In genomic region chr6:5850848-5851255, GRCh38 we compare ENCODE assay signal across 8 cellular contexts.
DNase-seq lines count a peak whose midpoint lies in the region; ATAC-seq, FAIRE-seq and TF ChIP-seq lines count a peak whose summit lies in the region.

No MANE protein-coding gene starts in this region.

- no peaks in the 10 kb centered on the region for H3K27me3 ChIP-seq in SU-DHL-6 (ENCODE audit: low read length)

- H3K79me2 ChIP-seq in SU-DHL-6 (ENCODE audit: insufficient read depth, low read length), result no peaks in the 10 kb centered on the region

- H3K36me3 ChIP-seq in SU-DHL-6 (ENCODE audit: low read length), result no peaks in the 10 kb centered on the region

- no peaks in the 10 kb centered on the region for H3K9me3 Mint-ChIP-seq in T-helper 2 cell treated with Interferon-gamma antibody and Interleukin-4, amounts not matched to agents 5 μg/mL and 100 μg/mL, for 36 hours
- no peaks in the 10 kb centered on the region for H3K9me3 Mint-ChIP-seq in stimulated activated naive CD8-positive, alpha-beta T cell treated with anti-CD3 and anti-CD28 coated beads, Interleukin-15, amount 100 ng/mL, for 72 hours

- no peaks in the 10 kb centered on the region for H3K9me2 ChIP-seq in SU-DHL-6 (replicated peaks; ENCODE audit: insufficient read depth, low read length)

- no peak for DNase-seq in T-helper 2 cell treated with Interferon-gamma antibody and Interleukin-4, amounts not matched to agents 5 μg/mL and 100 μg/mL, for 36 hours (ENCODE audit: low spot score)
- DNase-seq in T-helper 2 cell, result no peak
- peak; percentile 80 for DNase-seq in iPS DF 19.7 (ENCODE audit: low read depth, low spot score)
- DNase-seq in stimulated activated naive CD8-positive, alpha-beta T cell treated with anti-CD3 and anti-CD28 coated beads, Interleukin-15, amount 100 ng/mL, for 72 hours, result no peak
- no peak for DNase-seq in UCSD-AML1 (lab: John Stamatoyannopoulos, UW; ENCODE audit: unreplicated experiment)
- DNase-seq in HTR-8/SVneo (ENCODE audit: insufficient read length, low spot score), result no peak
- no peak for DNase-seq in NCI-H524 (lab: John Stamatoyannopoulos, UW)

- H3K36me3 Mint-ChIP-seq in T-helper 2 cell treated with Interferon-gamma antibody and Interleukin-4, amounts not matched to agents 5 μg/mL and 100 μg/mL, for 36 hours (ENCODE audit: low read depth), result no peaks in the 10 kb centered on the region

- TF ChIP-seq CTCF in SU-DHL-6 (IDR thresholded peaks at IDR 0.05; ENCODE audit: insufficient read depth, low read length, poor library complexity, severe bottlenecking), result no peak

- H3K4me3 ChIP-seq in SU-DHL-6 (ENCODE audit: insufficient read depth, low read length, poor library complexity, severe bottlenecking), result no peak overlapping the region

- H4K20me1 ChIP-seq in SU-DHL-6 (ENCODE audit: low read depth, low read length), result no peaks in the 10 kb centered on the region

- H3K4me2 ChIP-seq in SU-DHL-6 (ENCODE audit: low read depth, low read length, poor library complexity, severe bottlenecking), result peak overlapping the region; percentile 28

- H3K27me3 Mint-ChIP-seq in T-helper 2 cell treated with Interferon-gamma antibody and Interleukin-4, amounts not matched to agents 5 μg/mL and 100 μg/mL, for 36 hours (ENCODE audit: low read depth), result peaks cover 17% of the 10 kb centered on the region
- peaks cover 8% of the 10 kb centered on the region for H3K27me3 Mint-ChIP-seq in stimulated activated naive CD8-positive, alpha-beta T cell treated with anti-CD3 and anti-CD28 coated beads, Interleukin-15, amount 100 ng/mL, for 72 hours

- no peak overlapping the region for H3K27ac ChIP-seq in SU-DHL-6 (ENCODE audit: low read depth, low read length)

- ATAC-seq in stimulated activated naive CD8-positive, alpha-beta T cell treated with anti-CD3 and anti-CD28 coated beads, Interleukin-15, amount 100 ng/mL, for 72 hours, result peak; percentile 57

- no peak overlapping the region for H3K27ac Mint-ChIP-seq in T-helper 2 cell treated with Interferon-gamma antibody and Interleukin-4, amounts not matched to agents 5 μg/mL and 100 μg/mL, for 36 hours
- peak overlapping the region; percentile 34 for H3K27ac Mint-ChIP-seq in stimulated activated naive CD8-positive, alpha-beta T cell treated with anti-CD3 and anti-CD28 coated beads, Interleukin-15, amount 100 ng/mL, for 72 hours

- H3K9ac ChIP-seq in SU-DHL-6 (ENCODE audit: low read length), result no peak overlapping the region

- H3K4me3 Mint-ChIP-seq in T-helper 2 cell treated with Interferon-gamma antibody and Interleukin-4, amounts not matched to agents 5 μg/mL and 100 μg/mL, for 36 hours, result peak overlapping the region; percentile 71
- peak overlapping the region; percentile 73 to 77 for H3K4me3 Mint-ChIP-seq in stimulated activated naive CD8-positive, alpha-beta T cell treated with anti-CD3 and anti-CD28 coated beads, Interleukin-15, amount 100 ng/mL, for 72 hours

- H3F3A ChIP-seq in SU-DHL-6 (ENCODE audit: insufficient read depth), result no peaks in the 10 kb centered on the region

- H2AFZ ChIP-seq in SU-DHL-6 (ENCODE audit: low read depth, low read length, severe bottlenecking), result no peak overlapping the region

- H3K9me3 ChIP-seq in SU-DHL-6 (ENCODE audit: insufficient read depth, low read length), result no peaks in the 10 kb centered on the region

- peaks cover 9% of the 10 kb centered on the region for H3K4me1 Mint-ChIP-seq in T-helper 2 cell treated with Interferon-gamma antibody and Interleukin-4, amounts not matched to agents 5 μg/mL and 100 μg/mL, for 36 hours (ENCODE audit: low read depth)
- peaks cover 5% of the 10 kb centered on the region for H3K4me1 Mint-ChIP-seq in stimulated activated naive CD8-positive, alpha-beta T cell treated with anti-CD3 and anti-CD28 coated beads, Interleukin-15, amount 100 ng/mL, for 72 hours

- no peak for FAIRE-seq in HTR-8/SVneo (lab: Jason Lieb, UNC)
